In the genomic region with DNA sequence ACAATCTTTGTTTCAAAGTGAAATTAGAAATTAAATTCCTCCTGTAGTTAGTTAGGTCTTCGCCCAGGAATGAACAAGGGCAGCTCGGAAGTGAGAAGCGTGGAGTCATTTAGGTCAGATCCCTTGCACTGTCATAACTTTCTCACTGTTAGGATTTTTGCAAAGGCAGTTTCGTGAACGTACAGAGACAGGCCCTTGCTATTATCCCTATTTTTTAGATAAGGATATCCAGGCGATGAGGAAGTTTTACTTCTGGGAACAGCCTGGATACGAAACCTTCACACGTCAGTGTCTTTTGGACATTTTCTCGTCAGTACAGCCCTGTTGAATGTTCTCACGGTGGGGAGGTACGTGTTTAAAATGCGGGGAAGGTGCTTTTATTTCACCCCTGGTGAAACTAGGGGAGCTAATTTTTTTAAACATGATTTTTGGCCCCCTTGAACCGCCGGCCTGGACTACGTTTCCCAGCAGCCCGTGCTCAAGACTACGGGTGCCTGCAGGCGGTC, we compare ENCODE assay signal across 8 cellular contexts. TPM values are rescaled to one million over a fixed set of nuclear protein-coding genes. Genes with fewer than 3 reads are reported as not detected.
DNase-seq lines count a peak whose midpoint lies in the region; ATAC-seq and TF ChIP-seq lines count a peak whose summit lies in the region.

No MANE protein-coding gene starts in this region.

- H3K9me3 ChIP-seq in CD4-positive, alpha-beta T cell (ENCODE audit: control insufficient read depth, low read length): no peaks in the 10 kb centered on the region

- POLR2A ChIA-PET in CD4-positive, alpha-beta T cell (lab: Charles Lee): interaction anchor here (0.8 to 8.6 kb wide), 11 partner anchors 10 to 112 kb away, joined by 3 to 436 read pairs (median 4); a partner anchor contains a TSS

- H3K4me3 Mint-ChIP-seq in CD4-positive, alpha-beta T cell: peak overlapping the region; percentile 89
- H3K4me3 Mint-ChIP-seq in activated T-cell treated with anti-CD3 and anti-CD28 coated beads, Interleukin-2, amount 50 U/mL, for 4 hours: peak overlapping the region; percentile 96

- CTCF ChIA-PET in CD4-positive, alpha-beta T cell (lab: Charles Lee): interaction anchor here (3.2 kb wide), 1 partner anchor 24 kb away, joined by 13 read pairs; no protein-coding TSS in a partner anchor

- intact Hi-C loops in CD4-positive, alpha-beta T cell (cut with DNase I, micrococcal nuclease): loop anchor here (1.0 to 10.0 kb wide), 7 partner anchors 61 to 1501 kb away; a partner anchor contains a TSS
- intact Hi-C loops in left cardiac atrium (cut with DNase I): loop anchor here in 1 of 2 donors (10.0 kb wide), 1 partner anchor 109 kb away; no protein-coding TSS in a partner anchor

- ATAC-seq in CD4-positive, alpha-beta T cell (ENCODE audit: poor library complexity): no peak
- ATAC-seq in activated T-cell treated with anti-CD3 and anti-CD28 coated beads, Interleukin-2, amount 50 U/mL, for 4 hours: no peak
- ATAC-seq in left cardiac atrium (peak; percentile 1 to 94), HG02678 (IDR thresholded peaks at IDR 0.05; ENCODE audit: unreplicated experiment) (no peak)

- H3K4me1 ChIP-seq in rectal smooth muscle tissue (ENCODE audit: control insufficient read depth, insufficient read depth, low read length): peaks cover 6% of the 10 kb centered on the region

- H3K27ac Mint-ChIP-seq in CD4-positive, alpha-beta T cell: peak overlapping the region; percentile 96

- H3K4me3 ChIP-seq in HFF-Myc (replicated peaks; ENCODE audit: low read depth, low read length): peak overlapping the region; percentile 93
- peak overlapping the region; percentile 99 for H3K4me3 ChIP-seq in rectal smooth muscle tissue (ENCODE audit: low read length)

- H3K9me3 Mint-ChIP-seq in CD4-positive, alpha-beta T cell: no peaks in the 10 kb centered on the region
- H3K9me3 Mint-ChIP-seq in activated T-cell treated with anti-CD3 and anti-CD28 coated beads, Interleukin-2, amount 50 U/mL, for 4 hours: peaks cover 6% of the 10 kb centered on the region

- H3K36me3 ChIP-seq in rectal smooth muscle tissue (ENCODE audit: control insufficient read depth, insufficient read depth, low read length): no peaks in the 10 kb centered on the region

- peaks cover 45% of the 10 kb centered on the region for H3K4me1 Mint-ChIP-seq in CD4-positive, alpha-beta T cell (ENCODE audit: low read depth)
- peaks cover 38% of the 10 kb centered on the region for H3K4me1 Mint-ChIP-seq in activated T-cell treated with anti-CD3 and anti-CD28 coated beads, Interleukin-2, amount 50 U/mL, for 4 hours (ENCODE audit: low read depth)

- no peaks in the 10 kb centered on the region for H3K27me3 Mint-ChIP-seq in CD4-positive, alpha-beta T cell
- no peaks in the 10 kb centered on the region for H3K27me3 Mint-ChIP-seq in activated T-cell treated with anti-CD3 and anti-CD28 coated beads, Interleukin-2, amount 50 U/mL, for 4 hours (ENCODE audit: low read depth)

- peak overlapping the region; percentile 98 for H3K27ac ChIP-seq in CD4-positive, alpha-beta T cell (ENCODE audit: low read depth, low read length)
- H3K27ac ChIP-seq in rectal smooth muscle tissue (ENCODE audit: low read depth, low read length): peak overlapping the region; percentile 94

- DNase-seq in CD4-positive, alpha-beta T cell: peak in 4 of 10 experiments; percentile 72 to 77 (median 74)
- DNase-seq in HFF-Myc (ENCODE audit: extremely low read depth, low read depth) (no peak), left cardiac atrium (no peak), NCI-H524 treated with DMSO at 0.1 percent for 48 hours (lab: John Stamatoyannopoulos, UW) (no peak)
- peak; percentile 73 for DNase-seq in activated T-cell treated with anti-CD3 and anti-CD28 coated beads, Interleukin-2, amount 50 U/mL, for 4 hours
- no peak for DNase-seq in effector CD4-positive, alpha-beta T cell

- TF ChIP-seq CTCF in CD4-positive, alpha-beta T cell (IDR thresholded peaks at IDR 0.05): no peak
- TF ChIP-seq CTCF in HFF-Myc (IDR thresholded peaks at IDR 0.05; ENCODE audit: low read depth, low read length, missing control alignments): no peak

- peaks cover 43% of the 10 kb centered on the region for H3K36me3 Mint-ChIP-seq in CD4-positive, alpha-beta T cell (ENCODE audit: low read depth)
- H3K36me3 Mint-ChIP-seq in activated T-cell treated with anti-CD3 and anti-CD28 coated beads, Interleukin-2, amount 50 U/mL, for 4 hours (ENCODE audit: insufficient read depth): no peaks in the 10 kb centered on the region

- H3K9ac ChIP-seq in rectal smooth muscle tissue (ENCODE audit: low read length): peak overlapping the region; percentile 35

- H3K27me3 ChIP-seq in CD4-positive, alpha-beta T cell (ENCODE audit: control insufficient read depth, insufficient read depth, low read length): no peaks in the 10 kb centered on the region
- no peaks in the 10 kb centered on the region for H3K27me3 ChIP-seq in rectal smooth muscle tissue (ENCODE audit: control insufficient read depth, insufficient read depth, low read length)

RNA-seq across cellular contexts. Expression of a gene that starts 0.3 kb away (rescaled TPM):
- total RNA-seq in CD4-positive, alpha-beta T cell: 100 to 1,000 TPM; 102 TPM
- 10 to 100 TPM; 26.6 to 31.6 (median 29.8) TPM for total RNA-seq in activated T-cell treated with anti-CD3 and anti-CD28 coated beads, Interleukin-2, amount 50 U/mL, for 4 hours
- 10 to 100 TPM; 40.4 to 40.7 TPM for total RNA-seq in left cardiac atrium

Comparison
In these comparisons a context has a peak if more than half of its experiments do, and no peak if none do; other contexts are left out.
1. ATAC-seq: peak in left cardiac atrium (2 of 2); none in CD4-positive, alpha-beta T cell (single experiment), activated T-cell treated with anti-CD3 and anti-CD28 coated beads, Interleukin-2, amount 50 U/mL, for 4 hours (0 of 2) and HG02678 (single experiment).